13 cellular contexts compared by ENCODE assay signal in the genomic region with DNA sequence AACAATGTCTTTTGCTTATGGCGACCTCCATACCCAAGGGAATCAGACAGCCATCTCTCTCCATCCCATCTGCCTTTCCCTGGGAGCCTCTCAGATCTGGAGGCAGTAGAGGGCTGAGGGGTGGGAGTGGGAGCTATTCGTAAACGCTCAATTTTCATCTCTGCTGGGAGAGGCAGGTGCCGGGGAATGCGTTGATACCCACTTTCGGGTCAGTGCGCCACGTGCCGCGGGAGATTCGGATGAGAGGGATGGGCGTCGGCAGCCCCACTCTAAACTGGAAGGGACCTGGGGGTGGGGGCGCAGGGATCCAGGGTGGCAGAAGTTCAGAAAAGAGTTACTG. TPM values are rescaled to one million over a fixed set of nuclear protein-coding genes. Genes with fewer than 3 reads are reported as not detected.
DNase-seq lines count a peak whose midpoint lies in the region; ATAC-seq and TF ChIP-seq lines count a peak whose summit lies in the region.
"Had no signal": no experiment of that assay in that cellular context is flagged by ENCODE, and none has a peak within 500 bp of the region (broad histone marks: within the 10 kb centered on the region; RNA-seq: fewer than 3 reads in every experiment).

No MANE protein-coding gene starts in this region.

- H3K27me3 ChIP-seq in Caco-2 (replicated peaks; ENCODE audit: control insufficient read depth, insufficient read depth, low read length): peaks cover 27% of the 10 kb centered on the region
- peaks cover 68% of the 10 kb centered on the region for H3K27me3 ChIP-seq in HUES6 (ENCODE audit: control insufficient read depth, insufficient read depth, low read length)
- H3K27me3 ChIP-seq in esophagus muscularis mucosa: peaks cover 0 to 19% (median 0%) of the 10 kb centered on the region in 4 donors
- peaks cover 79% of the 10 kb centered on the region for H3K27me3 ChIP-seq in osteoblast (ENCODE audit: insufficient read depth, low read length)
- H3K27me3 ChIP-seq in spleen (replicated peaks in 1 of 7): peaks cover 0 to 89% (median 47%) of the 10 kb centered on the region in 7 donors
- H3K27me3 ChIP-seq: vagina had no signal

- POLR2A ChIA-PET in Caco-2 (lab: Charles Lee): no interaction called here

- H3K9me3 Mint-ChIP-seq in Caco-2 (ENCODE audit: unreplicated experiment): no peaks in the 10 kb centered on the region

- CTCF ChIA-PET in Caco-2 (lab: Charles Lee): interaction anchor here (1.4 kb wide), 1 partner anchor 214 kb away, joined by 4 read pairs; no protein-coding TSS in a partner anchor

- H3K4me3 Mint-ChIP-seq in Caco-2 (ENCODE audit: unreplicated experiment): peak overlapping the region; percentile 56

- TF ChIP-seq EP300 in esophagus muscularis mucosa (IDR thresholded peaks at IDR 0.05): no peak

- no TSS peak for BruUV-seq in Caco-2 (replicated peaks; lab: Mats Ljungman, UMichigan)

- H3K9me3 ChIP-seq in Caco-2 (no peaks in the 10 kb centered on the region), HUES6 (ENCODE audit: control insufficient read depth, insufficient read depth, low read depth, low read length) (no peaks in the 10 kb centered on the region), esophagus muscularis mucosa (no peaks in the 10 kb centered on the region), osteoblast (ENCODE audit: low read depth, low read length) (no peaks in the 10 kb centered on the region), spleen (no peaks in the 10 kb centered on the region)
- H3K9me3 ChIP-seq: vagina had no signal

- H3K27me3 Mint-ChIP-seq in Caco-2 (ENCODE audit: insufficient read depth, unreplicated experiment): peaks cover 50% of the 10 kb centered on the region

- intact Hi-C loops in Caco-2 (cut with micrococcal nuclease; ENCODE audit: unreplicated experiment): loop anchor here (1.0 kb wide), 1 partner anchor 214 kb away; no protein-coding TSS in a partner anchor
- intact Hi-C loops in esophagus muscularis mucosa (cut with DNase I): loop anchor here (10.0 kb wide), 1 partner anchor 112 kb away; a partner anchor contains a TSS
- intact Hi-C loops in spleen (cut with DNase I; ENCODE audit: low total_unique reads): loop anchor here (10.0 kb wide), 1 partner anchor 212 kb away; no protein-coding TSS in a partner anchor

- H3K4me1 Mint-ChIP-seq in Caco-2 (ENCODE audit: low read depth, unreplicated experiment): peaks cover 14% of the 10 kb centered on the region

- no peak overlapping the region for H3K4me2 ChIP-seq in osteoblast (ENCODE audit: insufficient read depth, low read length)

- no peaks in the 10 kb centered on the region for H3K36me3 ChIP-seq in Caco-2 (ENCODE audit: control insufficient read depth, insufficient read depth, low read length)
- H3K36me3 ChIP-seq in HUES6 (ENCODE audit: control insufficient read depth, insufficient read depth, low read length): no peaks in the 10 kb centered on the region
- H3K36me3 ChIP-seq in esophagus muscularis mucosa: no peaks in the 10 kb centered on the region
- no peaks in the 10 kb centered on the region for H3K36me3 ChIP-seq in osteoblast (ENCODE audit: insufficient read depth, low read length)
- H3K36me3 ChIP-seq in spleen: no peaks in the 10 kb centered on the region
- H3K36me3 ChIP-seq: vagina had no signal

- no peak overlapping the region for H2AFZ ChIP-seq in osteoblast (ENCODE audit: low read length)

- ATAC-seq in GM21619 (IDR thresholded peaks at IDR 0.05; ENCODE audit: unreplicated experiment): no peak
- ATAC-seq: left colon, PC-3 had no signal

- TF ChIP-seq CTCF in Caco-2 (IDR thresholded peaks at IDR 0.05; ENCODE audit: insufficient read depth in 1 of 2, low read depth in 1 of 2, low read length in 1 of 2, severe bottlenecking in 1 of 2, unreplicated experiment in 1 of 2): no peak
- TF ChIP-seq CTCF in esophagus muscularis mucosa (IDR thresholded peaks at IDR 0.05): no peak
- TF ChIP-seq CTCF in osteoblast (IDR thresholded peaks at IDR 0.05; ENCODE audit: extremely low read depth, low read depth, low read length): no peak
- TF ChIP-seq CTCF in spleen (IDR thresholded peaks at IDR 0.05 in 8 of 11, conservative IDR thresholded peaks at IDR 0.05 in 3 of 11): no peak

- no peaks in the 10 kb centered on the region for H3K36me3 Mint-ChIP-seq in Caco-2 (ENCODE audit: insufficient read depth, unreplicated experiment)

- no peak overlapping the region for H3K27ac Mint-ChIP-seq in Caco-2 (ENCODE audit: unreplicated experiment)

- H3K4me1 ChIP-seq in Caco-2 (peaks cover 5% of the 10 kb centered on the region), HUES6 (ENCODE audit: control insufficient read depth, insufficient read depth, low read length) (peaks cover 13% of the 10 kb centered on the region), esophagus muscularis mucosa (peaks cover 21 to 53% (median 49%) of the 10 kb centered on the region in 4 donors), osteoblast (ENCODE audit: insufficient read depth, low read length) (peaks cover 13% of the 10 kb centered on the region), spleen (peaks cover 7 to 26% (median 16%) of the 10 kb centered on the region in 6 donors)

- peaks cover 6% of the 10 kb centered on the region for H4K20me1 ChIP-seq in osteoblast (ENCODE audit: insufficient read depth, low read length)

- TF ChIP-seq POLR2A in esophagus muscularis mucosa (IDR thresholded peaks at IDR 0.05; ENCODE audit: low read depth) (no peak), spleen (IDR thresholded peaks at IDR 0.05) (no peak)

- H3K27ac ChIP-seq in HUES6 (ENCODE audit: low read depth, low read length) (no peak overlapping the region), esophagus muscularis mucosa (replicated peaks in 1 of 4) (peak overlapping the region; percentile 49 to 78 (median 68)), osteoblast (ENCODE audit: low read depth, low read length) (no peak overlapping the region), spleen (no peak overlapping the region)
- H3K27ac ChIP-seq: HL-60, vagina had no signal

- no peak overlapping the region for H3K9ac ChIP-seq in HUES6 (ENCODE audit: low read length)

- H3K4me3 ChIP-seq in Caco-2 (ENCODE audit: low read depth, low read length): no peak overlapping the region
- peak overlapping the region; percentile 66 for H3K4me3 ChIP-seq in HUES6 (ENCODE audit: low read depth, low read length)
- H3K4me3 ChIP-seq in esophagus muscularis mucosa: peak overlapping the region; percentile 61 to 74 (median 64)
- H3K4me3 ChIP-seq in osteoblast (ENCODE audit: insufficient read depth, low read length): no peak overlapping the region
- no peak overlapping the region for H3K4me3 ChIP-seq in spleen

- H3K79me2 ChIP-seq in osteoblast (ENCODE audit: insufficient read depth, low read length): no peaks in the 10 kb centered on the region

- DNase-seq in Caco-2: no peak
- no peak for DNase-seq in esophagus muscularis mucosa (ENCODE audit: extremely low spot score)
- DNase-seq in osteoblast (ENCODE audit: insufficient read length, low spot score, missing footprints): peak; percentile 61
- DNase-seq in effector CD8-positive, alpha-beta T cell (lab: John Stamatoyannopoulos, UW): no peak
- no peak for DNase-seq in spleen
- DNase-seq: PC-3, T-helper 9 cell had no signal

- 12% methylated on average over 11 of the region's 14 CpGs for WGBS in esophagus muscularis mucosa
- WGBS in spleen, 5 donors: 43 to 50% (median 44%) methylated on average over 14 of the region's 14 CpGs

RNA-seq across cellular contexts. Expression of a gene that starts 1.4 kb away (rescaled TPM):
- total RNA-seq in Caco-2 (2022) (not detected in 2 replicates), esophagus muscularis mucosa (10 to 100 TPM; 23.5 to 55.5 (median 29.8) TPM), osteoblast (under 0.01 TPM in 1 of 2 replicates, not detected in the other), spleen (1 to 10 TPM in 2 of 7 donors, under 1 TPM in 4, not detected in 1; 0.39 to 2.5 (median 0.73) TPM)
- polyA plus RNA-seq in spleen: 1 to 10 TPM in 1 of 3 donors, under 1 TPM in 2; 0.30 to 1.1 (median 0.48) TPM
- total RNA-seq: bronchial epithelial cell, PC-3 had no signal

RNA-seq across cellular contexts. Expression of a gene that starts 21.4 kb away (rescaled TPM):
- 0.12 and 0.20 TPM in 2 replicates for total RNA-seq in Caco-2 (2022)
- 10 to 100 TPM in 3 of 4 donors, 1 to 10 TPM in 1; 6.6 to 11.4 (median 10.3) TPM for total RNA-seq in esophagus muscularis mucosa
- 2.1 and 4.3 TPM in 2 replicates for total RNA-seq in osteoblast
- 1 to 10 TPM; 1.1 to 6.9 (median 3.1) TPM for total RNA-seq in spleen
- 1 to 10 TPM in 1 of 3 donors, under 1 TPM in 2; 0.41 to 1.9 (median 0.43) TPM for polyA plus RNA-seq in spleen

Comparison
In these comparisons a context has a peak if more than half of its experiments do, and no peak if none do; other contexts are left out.
1. H3K4me3 ChIP-seq: peak in HUES6 (single experiment) and esophagus muscularis mucosa (4 of 4); none in Caco-2 (single experiment), osteoblast (single experiment) and spleen (0 of 8).
2. H3K27ac ChIP-seq: peak in esophagus muscularis mucosa (4 of 4); none in HUES6 (single experiment), osteoblast (single experiment) and spleen (0 of 8).
3. RNA of a gene that starts 1.4 kb away (total RNA-seq): 23.5 to 55.5 TPM in esophagus muscularis mucosa; 0.39 to 2.5 TPM in spleen, not detected in Caco-2 and under 0.01 TPM in osteoblast; every median in the first group is over 4 times any median in the second.